1 cellular context compared by ENCODE assay signal in the genomic region with DNA sequence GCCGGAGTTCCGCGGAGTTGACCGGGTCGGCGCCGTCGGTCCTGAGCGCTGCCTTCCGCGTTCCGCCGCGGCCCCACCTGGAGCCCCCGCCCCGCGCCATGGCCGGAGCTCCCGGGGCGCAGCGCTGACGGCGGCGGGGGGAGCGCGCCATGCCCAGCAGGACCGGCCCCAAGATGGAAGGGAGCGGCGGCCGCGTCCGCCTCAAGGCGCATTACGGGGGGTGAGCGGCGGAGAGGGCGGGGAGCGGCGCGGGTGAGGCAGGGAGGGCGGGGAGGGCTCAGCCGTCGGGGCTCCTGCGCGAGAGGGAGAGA.
TF ChIP-seq lines count a peak whose summit lies in the region.

No MANE protein-coding gene starts in this region.

TF ChIP-seq in GM23338, 12 proteins besides CTCF, POLR2A, EP300 and RAD21 (continued from another document):
- TF ChIP-seq, protein P1, sequence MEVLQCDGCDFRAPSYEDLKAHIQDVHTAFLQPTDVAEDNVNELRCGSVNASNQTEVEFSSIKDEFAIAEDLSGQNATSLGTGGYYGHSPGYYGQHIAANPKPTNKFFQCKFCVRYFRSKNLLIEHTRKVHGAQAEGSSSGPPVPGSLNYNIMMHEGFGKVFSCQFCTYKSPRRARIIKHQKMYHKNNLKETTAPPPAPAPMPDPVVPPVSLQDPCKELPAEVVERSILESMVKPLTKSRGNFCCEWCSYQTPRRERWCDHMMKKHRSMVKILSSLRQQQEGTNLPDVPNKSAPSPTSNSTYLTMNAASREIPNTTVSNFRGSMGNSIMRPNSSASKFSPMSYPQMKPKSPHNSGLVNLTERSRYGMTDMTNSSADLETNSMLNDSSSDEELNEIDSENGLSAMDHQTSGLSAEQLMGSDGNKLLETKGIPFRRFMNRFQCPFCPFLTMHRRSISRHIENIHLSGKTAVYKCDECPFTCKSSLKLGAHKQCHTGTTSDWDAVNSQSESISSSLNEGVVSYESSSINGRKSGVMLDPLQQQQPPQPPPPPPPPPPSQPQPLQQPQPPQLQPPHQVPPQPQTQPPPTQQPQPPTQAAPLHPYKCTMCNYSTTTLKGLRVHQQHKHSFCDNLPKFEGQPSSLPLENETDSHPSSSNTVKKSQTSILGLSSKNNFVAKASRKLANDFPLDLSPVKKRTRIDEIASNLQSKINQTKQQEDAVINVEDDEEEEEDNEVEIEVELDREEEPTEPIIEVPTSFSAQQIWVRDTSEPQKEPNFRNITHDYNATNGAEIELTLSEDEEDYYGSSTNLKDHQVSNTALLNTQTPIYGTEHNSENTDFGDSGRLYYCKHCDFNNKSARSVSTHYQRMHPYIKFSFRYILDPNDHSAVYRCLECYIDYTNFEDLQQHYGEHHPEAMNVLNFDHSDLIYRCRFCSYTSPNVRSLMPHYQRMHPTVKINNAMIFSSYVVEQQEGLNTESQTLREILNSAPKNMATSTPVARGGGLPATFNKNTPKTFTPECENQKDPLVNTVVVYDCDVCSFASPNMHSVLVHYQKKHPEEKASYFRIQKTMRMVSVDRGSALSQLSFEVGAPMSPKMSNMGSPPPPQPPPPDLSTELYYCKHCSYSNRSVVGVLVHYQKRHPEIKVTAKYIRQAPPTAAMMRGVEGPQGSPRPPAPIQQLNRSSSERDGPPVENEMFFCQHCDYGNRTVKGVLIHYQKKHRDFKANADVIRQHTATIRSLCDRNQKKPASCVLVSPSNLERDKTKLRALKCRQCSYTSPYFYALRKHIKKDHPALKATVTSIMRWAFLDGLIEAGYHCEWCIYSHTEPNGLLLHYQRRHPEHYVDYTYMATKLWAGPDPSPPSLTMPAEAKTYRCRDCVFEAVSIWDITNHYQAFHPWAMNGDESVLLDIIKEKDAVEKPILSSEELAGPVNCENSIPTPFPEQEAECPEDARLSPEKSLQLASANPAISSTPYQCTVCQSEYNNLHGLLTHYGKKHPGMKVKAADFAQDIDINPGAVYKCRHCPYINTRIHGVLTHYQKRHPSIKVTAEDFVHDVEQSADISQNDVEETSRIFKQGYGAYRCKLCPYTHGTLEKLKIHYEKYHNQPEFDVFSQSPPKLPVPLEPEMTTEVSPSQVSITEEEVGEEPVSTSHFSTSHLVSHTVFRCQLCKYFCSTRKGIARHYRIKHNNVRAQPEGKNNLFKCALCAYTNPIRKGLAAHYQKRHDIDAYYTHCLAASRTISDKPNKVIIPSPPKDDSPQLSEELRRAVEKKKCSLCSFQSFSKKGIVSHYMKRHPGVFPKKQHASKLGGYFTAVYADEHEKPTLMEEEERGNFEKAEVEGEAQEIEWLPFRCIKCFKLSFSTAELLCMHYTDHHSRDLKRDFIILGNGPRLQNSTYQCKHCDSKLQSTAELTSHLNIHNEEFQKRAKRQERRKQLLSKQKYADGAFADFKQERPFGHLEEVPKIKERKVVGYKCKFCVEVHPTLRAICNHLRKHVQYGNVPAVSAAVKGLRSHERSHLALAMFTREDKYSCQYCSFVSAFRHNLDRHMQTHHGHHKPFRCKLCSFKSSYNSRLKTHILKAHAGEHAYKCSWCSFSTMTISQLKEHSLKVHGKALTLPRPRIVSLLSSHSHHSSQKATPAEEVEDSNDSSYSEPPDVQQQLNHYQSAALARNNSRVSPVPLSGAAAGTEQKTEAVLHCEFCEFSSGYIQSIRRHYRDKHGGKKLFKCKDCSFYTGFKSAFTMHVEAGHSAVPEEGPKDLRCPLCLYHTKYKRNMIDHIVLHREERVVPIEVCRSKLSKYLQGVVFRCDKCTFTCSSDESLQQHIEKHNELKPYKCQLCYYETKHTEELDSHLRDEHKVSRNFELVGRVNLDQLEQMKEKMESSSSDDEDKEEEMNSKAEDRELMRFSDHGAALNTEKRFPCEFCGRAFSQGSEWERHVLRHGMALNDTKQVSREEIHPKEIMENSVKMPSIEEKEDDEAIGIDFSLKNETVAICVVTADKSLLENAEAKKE (CRISPR knock-in tag; IDR thresholded peaks at IDR 0.05), result no peak
- TF ChIP-seq JUNB (IDR thresholded peaks at IDR 0.05; ENCODE audit: unreplicated experiment) (no peak), POLR2AphosphoS5 (IDR thresholded peaks at IDR 0.05; ENCODE audit: low read depth) (no peak), EZH2phosphoT487 (IDR thresholded peaks at IDR 0.05; ENCODE audit: unreplicated experiment) (no peak), ZNF331 (CRISPR knock-in tag; IDR thresholded peaks at IDR 0.05; ENCODE audit: low read depth) (no peak), EZH2 (IDR thresholded peaks at IDR 0.05; ENCODE audit: low read depth, unreplicated experiment) (no peak)
- TF ChIP-seq, protein P2, sequence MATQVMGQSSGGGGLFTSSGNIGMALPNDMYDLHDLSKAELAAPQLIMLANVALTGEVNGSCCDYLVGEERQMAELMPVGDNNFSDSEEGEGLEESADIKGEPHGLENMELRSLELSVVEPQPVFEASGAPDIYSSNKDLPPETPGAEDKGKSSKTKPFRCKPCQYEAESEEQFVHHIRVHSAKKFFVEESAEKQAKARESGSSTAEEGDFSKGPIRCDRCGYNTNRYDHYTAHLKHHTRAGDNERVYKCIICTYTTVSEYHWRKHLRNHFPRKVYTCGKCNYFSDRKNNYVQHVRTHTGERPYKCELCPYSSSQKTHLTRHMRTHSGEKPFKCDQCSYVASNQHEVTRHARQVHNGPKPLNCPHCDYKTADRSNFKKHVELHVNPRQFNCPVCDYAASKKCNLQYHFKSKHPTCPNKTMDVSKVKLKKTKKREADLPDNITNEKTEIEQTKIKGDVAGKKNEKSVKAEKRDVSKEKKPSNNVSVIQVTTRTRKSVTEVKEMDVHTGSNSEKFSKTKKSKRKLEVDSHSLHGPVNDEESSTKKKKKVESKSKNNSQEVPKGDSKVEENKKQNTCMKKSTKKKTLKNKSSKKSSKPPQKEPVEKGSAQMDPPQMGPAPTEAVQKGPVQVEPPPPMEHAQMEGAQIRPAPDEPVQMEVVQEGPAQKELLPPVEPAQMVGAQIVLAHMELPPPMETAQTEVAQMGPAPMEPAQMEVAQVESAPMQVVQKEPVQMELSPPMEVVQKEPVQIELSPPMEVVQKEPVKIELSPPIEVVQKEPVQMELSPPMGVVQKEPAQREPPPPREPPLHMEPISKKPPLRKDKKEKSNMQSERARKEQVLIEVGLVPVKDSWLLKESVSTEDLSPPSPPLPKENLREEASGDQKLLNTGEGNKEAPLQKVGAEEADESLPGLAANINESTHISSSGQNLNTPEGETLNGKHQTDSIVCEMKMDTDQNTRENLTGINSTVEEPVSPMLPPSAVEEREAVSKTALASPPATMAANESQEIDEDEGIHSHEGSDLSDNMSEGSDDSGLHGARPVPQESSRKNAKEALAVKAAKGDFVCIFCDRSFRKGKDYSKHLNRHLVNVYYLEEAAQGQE (IDR thresholded peaks at IDR 0.05; ENCODE audit: unreplicated experiment), result no peak
TF ChIP-seq in GM23338: peak in this region for 0.
